ENCODE assay signal across 8 cellular contexts in the genomic region with DNA sequence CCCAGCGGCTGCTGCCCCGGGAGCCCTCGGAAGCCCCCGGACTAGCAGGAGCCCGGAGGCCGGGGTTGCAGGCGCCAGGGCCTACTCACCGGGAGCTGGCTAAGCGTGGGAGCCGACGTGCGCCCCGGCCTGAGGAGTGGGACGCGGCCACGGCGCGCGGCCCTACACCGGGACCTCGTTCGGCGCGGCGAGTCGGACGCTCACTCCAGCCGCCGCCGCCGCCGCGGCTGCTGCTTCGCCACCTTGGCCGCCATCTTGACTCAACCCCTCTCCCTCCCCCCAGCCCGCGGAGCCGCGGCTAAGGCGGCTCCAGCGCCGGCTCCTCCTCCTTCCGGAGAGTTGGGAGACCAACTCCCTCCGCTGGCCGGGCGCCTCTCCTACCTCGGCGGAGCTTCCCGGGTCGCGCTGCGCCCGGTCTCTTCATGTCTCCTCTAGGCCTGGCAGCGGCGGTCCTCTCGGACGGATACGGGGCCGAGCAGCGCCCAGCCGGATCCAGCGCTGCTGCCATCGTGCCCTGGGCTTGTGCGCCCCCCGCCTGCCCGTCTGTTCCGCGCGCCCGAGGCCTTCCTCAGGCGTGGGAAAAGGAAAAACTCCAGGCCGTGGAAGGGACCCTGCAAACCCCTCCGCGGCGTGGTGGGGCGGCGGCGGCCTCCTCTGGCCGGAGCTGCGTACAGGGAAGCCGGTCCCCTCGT. TPM values are rescaled to one million over a fixed set of nuclear protein-coding genes. Genes with fewer than 3 reads are reported as not detected.
DNase-seq lines count a peak whose midpoint lies in the region; ATAC-seq and TF ChIP-seq lines count a peak whose summit lies in the region.

A gene (minus strand): TSS at position 262 of the 692 bp plus-strand sequence. CDS start 20,965 bp downstream, outside the sequence.

- ATAC-seq in DND-41 (ENCODE audit: insufficient read depth, low read depth) (peak; percentile 84), GM21737 (IDR thresholded peaks at IDR 0.05; ENCODE audit: unreplicated experiment) (peak; percentile 66)

- H3K4me3 ChIP-seq in DND-41 (ENCODE audit: low read depth in 1 of 2, low read length in 2 of 2), result peak within 1 kb of the TSS; percentile 83 to 84
- H3K4me3 ChIP-seq in KMS-11 (IDR thresholded peaks at IDR 0.05; ENCODE audit: insufficient read depth, low read depth, low read length), result no peak within 1 kb of the TSS
- H3K4me3 ChIP-seq in Peyer's patch, result peak within 1 kb of the TSS; percentile 69 to 100 (median 89)
- peak within 1 kb of the TSS; percentile 91 to 99 (median 99) for H3K4me3 ChIP-seq in esophagus muscularis mucosa

- H3K9me3 ChIP-seq in DND-41 (ENCODE audit: insufficient read depth, low read length, severe bottlenecking) (no peaks in the 10 kb centered on the region), Peyer's patch (no peaks in the 10 kb centered on the region), esophagus muscularis mucosa (no peaks in the 10 kb centered on the region)

- TF ChIP-seq POLR2A in Peyer's patch (IDR thresholded peaks at IDR 0.05), result peak; percentile 79 to 87
- TF ChIP-seq POLR2A in esophagus muscularis mucosa (IDR thresholded peaks at IDR 0.05; ENCODE audit: low read depth), result peak; percentile 41

- 0% methylated on average over 8 of the region's 82 CpGs for WGBS in esophagus muscularis mucosa

- H3K4me2 ChIP-seq in DND-41 (ENCODE audit: insufficient read depth, low read length) (peak within 1 kb of the TSS; percentile 95), KMS-11 (peak within 1 kb of the TSS; percentile 76)

- no peak for TF ChIP-seq EP300 in esophagus muscularis mucosa (IDR thresholded peaks at IDR 0.05)

- peak within 1 kb of the TSS; percentile 97 for H3K27ac ChIP-seq in DND-41 (ENCODE audit: low read length)
- peak within 1 kb of the TSS; percentile 79 for H3K27ac ChIP-seq in KMS-11
- H3K27ac ChIP-seq in Peyer's patch, result peak within 1 kb of the TSS; percentile 92 to 97 (median 94)
- H3K27ac ChIP-seq in esophagus muscularis mucosa (replicated peaks in 1 of 4), result peak within 1 kb of the TSS; percentile 91 to 99 (median 96)

- H4K20me1 ChIP-seq in DND-41 (ENCODE audit: insufficient read depth, low read length) (peaks cover 20% of the 10 kb centered on the region), KMS-11 (ENCODE audit: insufficient read depth) (no peaks in the 10 kb centered on the region)

- peak; percentile 93 for DNase-seq in DND-41
- DNase-seq in Peyer's patch, result peak; percentile 86 to 96 (median 94)
- peak; percentile 92 to 94 for DNase-seq in activated T-cell treated with anti-CD3 and anti-CD28 coated beads, Interleukin-2, amount 50 U/mL, for 48 hours
- DNase-seq in esophagus muscularis mucosa (ENCODE audit: extremely low spot score), result peak; percentile 94
- peak; percentile 95 for DNase-seq in myocyte (ENCODE audit: low read depth)
- DNase-seq in stimulated activated CD8-positive, alpha-beta memory T cell treated with anti-CD3 and anti-CD28 coated beads, Interleukin-7, amount 100 ng/mL, for 4 hours (ENCODE audit: low read depth in 2 of 2), result peak; percentile 71 to 84

- peak; percentile 52 for TF ChIP-seq CTCF in DND-41 (IDR thresholded peaks at IDR 0.05; ENCODE audit: borderline replicate concordance, extremely low read depth, low read length, poor library complexity, severe bottlenecking)
- no peak for TF ChIP-seq CTCF in KMS-11 (conservative IDR thresholded peaks at IDR 0.05; ENCODE audit: low read depth, low read length)
- TF ChIP-seq CTCF in Peyer's patch (IDR thresholded peaks at IDR 0.05), result peak in 4 of 6 experiments; percentile 29 to 54 (median 41)
- TF ChIP-seq CTCF in esophagus muscularis mucosa (IDR thresholded peaks at IDR 0.05), result peak; percentile 26 to 47 (median 33)

- no peaks in the 10 kb centered on the region for H3K27me3 ChIP-seq in DND-41 (ENCODE audit: insufficient read depth, low read length, poor library complexity)
- H3K27me3 ChIP-seq in KMS-11 (ENCODE audit: insufficient read depth, low read depth), result no peaks in the 10 kb centered on the region
- no peaks in the 10 kb centered on the region for H3K27me3 ChIP-seq in Peyer's patch
- no peaks in the 10 kb centered on the region for H3K27me3 ChIP-seq in esophagus muscularis mucosa

- no peaks in the 10 kb centered on the region for H3K36me3 ChIP-seq in DND-41 (ENCODE audit: insufficient read depth, low read length)
- no peaks in the 10 kb centered on the region for H3K36me3 ChIP-seq in KMS-11 (ENCODE audit: insufficient read depth)
- H3K36me3 ChIP-seq in Peyer's patch, result no peaks in the 10 kb centered on the region
- peaks cover 0 to 10% (median 0%) of the 10 kb centered on the region in 4 donors for H3K36me3 ChIP-seq in esophagus muscularis mucosa

- intact Hi-C loops in esophagus muscularis mucosa (cut with DNase I), result loop anchor here (10.0 kb wide), 1 partner anchor 139 kb away; a partner anchor contains a TSS

- peaks cover 92% of the 10 kb centered on the region for H3K79me2 ChIP-seq in DND-41 (ENCODE audit: insufficient read depth, low read length)
- H3K79me2 ChIP-seq in KMS-11 (ENCODE audit: insufficient read depth, low read depth), result peaks cover 67% of the 10 kb centered on the region

- H2AFZ ChIP-seq in DND-41 (ENCODE audit: low read depth, low read length) (peak within 1 kb of the TSS; percentile 79), KMS-11 (ENCODE audit: low read depth) (peak within 1 kb of the TSS; percentile 61)

- H3K4me1 ChIP-seq in DND-41 (ENCODE audit: insufficient read depth, low read length), result peaks cover 54% of the 10 kb centered on the region
- H3K4me1 ChIP-seq in KMS-11 (ENCODE audit: low read depth, poor library complexity, severe bottlenecking), result peaks cover 24% of the 10 kb centered on the region
- H3K4me1 ChIP-seq in Peyer's patch, result peaks cover 0 to 22% (median 10%) of the 10 kb centered on the region in 4 donors
- peaks cover 43 to 68% (median 64%) of the 10 kb centered on the region in 4 donors for H3K4me1 ChIP-seq in esophagus muscularis mucosa

- H3K9ac ChIP-seq in DND-41 (ENCODE audit: low read depth, low read length) (peak within 1 kb of the TSS; percentile 99), KMS-11 (peak within 1 kb of the TSS; percentile 87)

RNA-seq across cellular contexts. Expression of the gene that starts here (rescaled TPM):
- 100 to 1,000 TPM; 321 to 561 (median 467) TPM for total RNA-seq in Peyer's patch
- 100 to 1,000 TPM; 100 to 123 (median 109) TPM for total RNA-seq in esophagus muscularis mucosa
- 60.0 and 73.3 TPM in 2 replicates for total RNA-seq in myocyte
- 44.2 TPM for polyA plus RNA-seq in myocyte (2012)
